ENCODE assay signal across 8 cellular contexts in genomic region chr3:177358968-177359600, GRCh38.
DNase-seq lines count a peak whose midpoint lies in the region; ATAC-seq, FAIRE-seq and TF ChIP-seq lines count a peak whose summit lies in the region.

No MANE protein-coding gene starts in this region.

- FAIRE-seq in K562 (lab: Jason Lieb, UNC) = no peak

- ATAC-seq in GM21526 (IDR thresholded peaks at IDR 0.05; ENCODE audit: low FRiP score, unreplicated experiment) (peak; percentile 5), T-helper 17 cell (peak; percentile 32), K562 (peak; percentile 13), HG02571 (IDR thresholded peaks at IDR 0.05; ENCODE audit: unreplicated experiment) (no peak)

- peaks cover 1 to 7% of the 10 kb centered on the region in 2 donors for H3K27me3 Mint-ChIP-seq in CD4-positive, alpha-beta memory T cell
- no peaks in the 10 kb centered on the region for H3K27me3 Mint-ChIP-seq in T-helper 17 cell

- peak overlapping the region; percentile 54 to 65 for H3K4me3 ChIP-seq in CD4-positive, alpha-beta memory T cell (ENCODE audit: low read length in 2 of 2)
- H3K4me3 ChIP-seq in MG63 (no peak overlapping the region), K562 (peak overlapping the region; percentile 7; the same call in 1 of the 2 replicates)

- H3K4me3 Mint-ChIP-seq in CD4-positive, alpha-beta memory T cell = peak overlapping the region; percentile 88 to 98 (median 94)
- peak overlapping the region; percentile 85 for H3K4me3 Mint-ChIP-seq in T-helper 17 cell

- peak overlapping the region; percentile 75 for H3K4me2 ChIP-seq in K562 (ENCODE audit: insufficient read depth, low read length)

- no peaks in the 10 kb centered on the region for H3K36me3 ChIP-seq in CD4-positive, alpha-beta memory T cell (ENCODE audit: insufficient read depth, low read length)
- H3K36me3 ChIP-seq in MG63 = no peaks in the 10 kb centered on the region
- H3K36me3 ChIP-seq in K562 (ENCODE audit: control insufficient read depth, insufficient read depth, low read length) = no peaks in the 10 kb centered on the region

- H3K9ac ChIP-seq in K562 (ENCODE audit: insufficient read depth in 1 of 2, low read depth in 2 of 2, low read length in 2 of 2) = peak overlapping the region; percentile 84 to 91

- peaks cover 0 to 12% of the 10 kb centered on the region in 2 donors for H3K36me3 Mint-ChIP-seq in CD4-positive, alpha-beta memory T cell
- no peaks in the 10 kb centered on the region for H3K36me3 Mint-ChIP-seq in T-helper 17 cell (ENCODE audit: low read depth)

- CTCF ChIA-PET in CD4-positive, alpha-beta memory T cell (lab: Charles Lee; ENCODE audit: partially characterized antibody) = interaction anchor here (0.6 to 8.7 kb wide), 15 partner anchors 38 to 419 kb away, joined by 3 to 126 read pairs (median 4); partner anchors contain the start of gene TBL1XR1
- CTCF ChIA-PET in K562 (lab: Yijun Ruan, JAX; ENCODE audit: low intra/inter-chr PET ratio) = interaction anchor here (0.9 kb wide), 1 partner anchor 162 kb away, joined by 4 read pairs; the partner anchor contains the start of gene TBL1XR1

- peaks cover 0 to 12% (median 0%) of the 10 kb centered on the region in 8 donors for H3K9me3 Mint-ChIP-seq in CD4-positive, alpha-beta memory T cell

- in situ Hi-C loops in K562 (cut with MboI) = no loop called here

- H3K27ac ChIP-seq in CD4-positive, alpha-beta memory T cell (ENCODE audit: low read depth, low read length) = peak overlapping the region; percentile 96
- H3K27ac ChIP-seq in K562 (ENCODE audit: extremely low read depth, low read depth, low read length) = peak overlapping the region; percentile 98

- H3K79me2 ChIP-seq in K562 (ENCODE audit: control insufficient read depth, insufficient read depth, low read length) = peaks cover 6% of the 10 kb centered on the region; the same call in 1 of the 3 replicates

- POLR2A ChIA-PET in CD4-positive, alpha-beta memory T cell (lab: Charles Lee; ENCODE audit: partially characterized antibody) = interaction anchor here (0.7 to 8.1 kb wide), 43 partner anchors 9 to 419 kb away, joined by 3 to 529 read pairs (median 6); partner anchors contain the start of gene TBL1XR1
- POLR2A ChIA-PET in K562 (lab: Yijun Ruan, JAX) = interaction anchor here (0.6 to 7.6 kb wide), 28 partner anchors 10 to 486 kb away, joined by 3 to 97 read pairs (median 4); partner anchors contain the start of gene TBL1XR1

- H3K27me3 ChIP-seq in CD4-positive, alpha-beta memory T cell (ENCODE audit: insufficient read depth, low read length) = no peaks in the 10 kb centered on the region
- no peaks in the 10 kb centered on the region for H3K27me3 ChIP-seq in MG63
- no peaks in the 10 kb centered on the region for H3K27me3 ChIP-seq in K562 (ENCODE audit: control insufficient read depth in 2 of 2, insufficient read depth in 2 of 2, low read length in 2 of 2)

- H3K4me1 ChIP-seq in CD4-positive, alpha-beta memory T cell (ENCODE audit: insufficient read depth, low read length) = peaks cover 50% of the 10 kb centered on the region
- H3K4me1 ChIP-seq in K562 (replicated peaks in 1 of 2; ENCODE audit: control insufficient read depth in 2 of 2, insufficient read depth in 2 of 2, low read length in 2 of 2) = peaks cover 32 to 56% of the 10 kb centered on the region in 2 experiments

- peak; percentile 12 to 17; a peak in 1 of 4 replicates for TF ChIP-seq RAD21 in K562 (CRISPR knock-in tag; conservative IDR thresholded peaks at IDR 0.05 in 1 of 2, IDR thresholded peaks at IDR 0.05 in 1 of 2)

- DNase-seq in CD4-positive, alpha-beta memory T cell = peak in 4 of 5 donors; percentile 42 to 69 (median 54)
- peak; percentile 30 for DNase-seq in MG63
- DNase-seq in T-helper 17 cell = peak in 2 of 3 donors; percentile 17 to 19
- DNase-seq in K562 (ENCODE audit: extremely low read depth in 1 of 4, low spot score in 3 of 4) = peak; percentile 47 to 62 (median 51)
- peak; percentile 36 for DNase-seq in iris pigment epithelial cell (ENCODE audit: low read depth)
- peak; percentile 30 to 33 for DNase-seq in stimulated activated CD4-positive, alpha-beta T cell treated with anti-CD3 and anti-CD28 coated beads, Interleukin-2, amount 100 ng/mL, for 48 hours

- no peak for TF ChIP-seq CTCF in K562 (IDR thresholded peaks at IDR 0.05 in 2 of 3, conservative IDR thresholded peaks at IDR 0.05 in 1 of 3; ENCODE audit: insufficient read depth in 2 of 3, low read depth in 1 of 3, low read length in 3 of 3)

- TF ChIP-seq POLR2A in K562 (conservative IDR thresholded peaks at IDR 0.05) = peak; percentile 55

- TSS peak; percentile 92 for BruUV-seq in K562 (replicated peaks; lab: Mats Ljungman, UMichigan)

- intact Hi-C loops in CD4-positive, alpha-beta memory T cell (cut with micrococcal nuclease) = loop anchor here (1.0 to 2.0 kb wide), 3 partner anchors 41 to 308 kb away; no protein-coding TSS in a partner anchor
- intact Hi-C loops in K562 (cut with micrococcal nuclease) = loop anchor here (1.0 to 5.0 kb wide), 4 partner anchors 21 to 307 kb away; no protein-coding TSS in a partner anchor

- H2AFZ ChIP-seq in K562 (ENCODE audit: low read depth, low read length) = peak overlapping the region; percentile 91

- TF ChIP-seq EP300 in K562 (IDR thresholded peaks at IDR 0.05; ENCODE audit: low read length) = no peak

- H3K9me3 ChIP-seq in CD4-positive, alpha-beta memory T cell (ENCODE audit: control insufficient read depth in 1 of 2, low read length in 2 of 2) = no peaks in the 10 kb centered on the region
- no peaks in the 10 kb centered on the region for H3K9me3 ChIP-seq in MG63
- no peaks in the 10 kb centered on the region for H3K9me3 ChIP-seq in T-helper 17 cell (ENCODE audit: control insufficient read depth, low read length, poor library complexity, severe bottlenecking)
- H3K9me3 ChIP-seq in K562 (replicated peaks; ENCODE audit: control insufficient read depth, insufficient read depth, low read depth, low read length) = no peaks in the 10 kb centered on the region

- H3K9me1 ChIP-seq in K562 (ENCODE audit: control insufficient read depth, insufficient read depth, low read length) = no peaks in the 10 kb centered on the region

- H3K4me1 Mint-ChIP-seq in CD4-positive, alpha-beta memory T cell = peaks cover 33 to 63% (median 49%) of the 10 kb centered on the region in 4 donors
- peaks cover 36% of the 10 kb centered on the region for H3K4me1 Mint-ChIP-seq in T-helper 17 cell

- peak overlapping the region; percentile 93 to 100 (median 99) for H3K27ac Mint-ChIP-seq in CD4-positive, alpha-beta memory T cell
- peak overlapping the region; percentile 98 for H3K27ac Mint-ChIP-seq in T-helper 17 cell

- H4K20me1 ChIP-seq in K562 (replicated peaks; ENCODE audit: control insufficient read depth, insufficient read depth, low read length) = no peaks in the 10 kb centered on the region

- WGBS in K562 (ENCODE audit: insufficient coverage, low coverage, missing lambda C conversion rate) = 4% methylated on average over 28 of the region's 31 CpGs

TF ChIP-seq in K562, 482 proteins besides CTCF, POLR2A, EP300 and RAD21 (continues in another document):
- peak; percentile 30; the same call in 1 of the 2 replicates for TF ChIP-seq ZNF165 (CRISPR knock-in tag; IDR thresholded peaks at IDR 0.05; ENCODE audit: borderline replicate concordance)
- TF ChIP-seq ZFX (CRISPR knock-in tag; IDR thresholded peaks at IDR 0.05) = peak; percentile 94
- no peak for TF ChIP-seq PURB (CRISPR knock-in tag; IDR thresholded peaks at IDR 0.05; ENCODE audit: low read depth)
- TF ChIP-seq TSHZ1 (CRISPR knock-in tag; IDR thresholded peaks at IDR 0.05) = 0 out of 2 replicates have a peak, but pooled peaks have one; percentile 46
- peak; percentile 96 for TF ChIP-seq NFRKB (IDR thresholded peaks at IDR 0.05; ENCODE audit: low read depth)
- peak; percentile 51; the same call in 1 of the 2 replicates for TF ChIP-seq KLF13 (tag; IDR thresholded peaks at IDR 0.05; ENCODE audit: borderline replicate concordance, low read depth)
- TF ChIP-seq RNF219 (CRISPR knock-in tag; IDR thresholded peaks at IDR 0.05) = 0 out of 2 replicates have a peak, but pooled peaks have one; percentile 32
- TF ChIP-seq ZNF778 (CRISPR knock-in tag; IDR thresholded peaks at IDR 0.05) = no peak
